In the genomic region with DNA sequence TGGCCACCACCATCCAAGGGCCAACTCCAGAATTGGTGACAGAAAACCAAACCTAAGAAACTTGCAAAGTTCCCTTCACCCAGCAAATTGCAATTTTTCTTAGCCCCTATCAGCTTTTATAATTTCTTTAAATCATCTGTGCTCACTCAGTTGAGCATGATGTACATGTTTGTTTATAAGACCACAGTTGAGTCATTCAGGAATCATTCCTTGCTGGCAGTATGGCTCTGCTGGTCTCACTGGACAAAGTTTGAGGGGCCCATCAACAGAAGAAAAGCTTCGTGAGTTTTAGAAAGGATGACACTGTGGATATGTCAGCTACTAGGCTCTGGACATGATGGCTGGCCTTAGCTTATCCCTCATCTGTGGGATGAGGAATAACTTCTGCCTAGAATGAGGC, we compare ENCODE assay signal across 1 cellular context.
TF ChIP-seq lines count a peak whose summit lies in the region.

No MANE protein-coding gene starts in this region.

TF ChIP-seq in IMR-90, 13 proteins besides CTCF, POLR2A, EP300 and RAD21:
- TF ChIP-seq RFX5 (IDR thresholded peaks at IDR 0.05; ENCODE audit: low read depth, low read length) (no peak), BHLHE40 (IDR thresholded peaks at IDR 0.05; ENCODE audit: low read depth, low read length) (no peak), SMC3 (IDR thresholded peaks at IDR 0.05; ENCODE audit: low read depth, low read length) (no peak), RCOR1 (IDR thresholded peaks at IDR 0.05; ENCODE audit: insufficient replicate concordance, low read length) (no peak), CEBPB (IDR thresholded peaks at IDR 0.05; ENCODE audit: low read depth, low read length) (no peak)
